ENCODE assay signal across 8 cellular contexts in genomic region chr12:110581951-110582285, GRCh38. TPM values are rescaled to one million over a fixed set of nuclear protein-coding genes. Genes with fewer than 3 reads are reported as not detected.
DNase-seq lines count a peak whose midpoint lies in the region; ATAC-seq, FAIRE-seq and TF ChIP-seq lines count a peak whose summit lies in the region.

No MANE protein-coding gene starts in this region.

- intact Hi-C loops in kidney (cut with DNase I) (no loop called here), testis (cut with DNase I; ENCODE audit: low total_unique reads) (no loop called here)

- no peaks in the 10 kb centered on the region for H3K9me3 ChIP-seq in kidney (ENCODE audit: control insufficient read depth in 1 of 2, low read length in 2 of 2)
- H3K9me3 ChIP-seq in testis: no peaks in the 10 kb centered on the region

- H3K9ac ChIP-seq in kidney (ENCODE audit: low read length in 2 of 2): peak overlapping the region; percentile 87 to 95

- no peak for TF ChIP-seq CTCF in kidney (IDR thresholded peaks at IDR 0.05; ENCODE audit: borderline replicate concordance, extremely low read depth, insufficient read depth)
- no peak for TF ChIP-seq CTCF in testis (IDR thresholded peaks at IDR 0.05)

- FAIRE-seq in kidney (lab: Jason Lieb, UNC): no peak

- H3K36me3 Mint-ChIP-seq in activated T-cell treated with anti-CD3 and anti-CD28 coated beads, Interleukin-2, amount 50 U/mL, for 24 hours (ENCODE audit: low read depth): peaks cover 34% of the 10 kb centered on the region
- H3K36me3 Mint-ChIP-seq in activated naive CD8-positive, alpha-beta T cell treated with anti-CD3 and anti-CD28 coated beads, Interleukin-2, amount 50 U/mL, for 24 hours (ENCODE audit: low read depth): peaks cover 20% of the 10 kb centered on the region

- DNase-seq in activated T-cell treated with anti-CD3 and anti-CD28 coated beads, Interleukin-2, amount 50 U/mL, for 24 hours: peak; percentile 55
- no peak for DNase-seq in activated T-cell treated with anti-CD3 and anti-CD28 coated beads for 4 hours
- no peak for DNase-seq in activated naive CD8-positive, alpha-beta T cell treated with anti-CD3 and anti-CD28 coated beads, Interleukin-2, amount 50 U/mL, for 24 hours
- DNase-seq in kidney: no peak
- peak; percentile 32 for DNase-seq in testis
- no peak for DNase-seq in stimulated activated CD4-positive, alpha-beta T cell treated with anti-CD3 and anti-CD28 coated beads, Interleukin-15, amount 100 ng/mL, for 24 hours
- no peak for DNase-seq in activated CD8-positive, alpha-beta memory T cell treated with anti-CD3 and anti-CD28 coated beads, Interleukin-2, amount 50 U/mL, for 48 hours

- H3K4me3 ChIP-seq in kidney (ENCODE audit: low read length in 2 of 2) (peak overlapping the region; percentile 77 to 79), testis (peak overlapping the region; percentile 86 to 91)

- H3K27ac Mint-ChIP-seq in activated T-cell treated with anti-CD3 and anti-CD28 coated beads, Interleukin-2, amount 50 U/mL, for 24 hours: peak overlapping the region; percentile 100
- peak overlapping the region; percentile 96 for H3K27ac Mint-ChIP-seq in activated naive CD8-positive, alpha-beta T cell treated with anti-CD3 and anti-CD28 coated beads, Interleukin-2, amount 50 U/mL, for 24 hours

- no peak for TF ChIP-seq POLR2A in testis (IDR thresholded peaks at IDR 0.05)

- no peaks in the 10 kb centered on the region for H3K9me3 Mint-ChIP-seq in activated T-cell treated with anti-CD3 and anti-CD28 coated beads, Interleukin-2, amount 50 U/mL, for 24 hours
- no peaks in the 10 kb centered on the region for H3K9me3 Mint-ChIP-seq in activated naive CD8-positive, alpha-beta T cell treated with anti-CD3 and anti-CD28 coated beads, Interleukin-2, amount 50 U/mL, for 24 hours

- H3K4me3 Mint-ChIP-seq in activated T-cell treated with anti-CD3 and anti-CD28 coated beads, Interleukin-2, amount 50 U/mL, for 24 hours: peak overlapping the region; percentile 92
- H3K4me3 Mint-ChIP-seq in activated naive CD8-positive, alpha-beta T cell treated with anti-CD3 and anti-CD28 coated beads, Interleukin-2, amount 50 U/mL, for 24 hours: peak overlapping the region; percentile 98

- H3K27ac ChIP-seq in kidney (ENCODE audit: low read depth in 2 of 2, low read length in 2 of 2): peak overlapping the region; percentile 94
- peak overlapping the region; percentile 80 to 94 for H3K27ac ChIP-seq in testis

- H3K4me1 ChIP-seq in kidney (ENCODE audit: control insufficient read depth in 1 of 2, insufficient read depth in 1 of 2, low read depth in 1 of 2, low read length in 2 of 2) (peaks cover 13 to 40% of the 10 kb centered on the region in 2 donors), testis (peaks cover 27% of the 10 kb centered on the region)

- ATAC-seq in activated naive CD8-positive, alpha-beta T cell treated with anti-CD3 and anti-CD28 coated beads, Interleukin-2, amount 50 U/mL, for 24 hours: no peak
- no peak for ATAC-seq in HG03571 (IDR thresholded peaks at IDR 0.05; ENCODE audit: unreplicated experiment)

- no peaks in the 10 kb centered on the region for H3K27me3 ChIP-seq in testis

- WGBS in testis, 2 donors: 0 to 4% methylated on average over 9 of the region's 9 CpGs

- peaks cover 73% of the 10 kb centered on the region for H3K4me1 Mint-ChIP-seq in activated T-cell treated with anti-CD3 and anti-CD28 coated beads, Interleukin-2, amount 50 U/mL, for 24 hours (ENCODE audit: low read depth)
- peaks cover 75% of the 10 kb centered on the region for H3K4me1 Mint-ChIP-seq in activated naive CD8-positive, alpha-beta T cell treated with anti-CD3 and anti-CD28 coated beads, Interleukin-2, amount 50 U/mL, for 24 hours

- H3K36me3 ChIP-seq in kidney (ENCODE audit: control insufficient read depth in 1 of 2, insufficient read depth in 2 of 2, low read length in 2 of 2) (no peaks in the 10 kb centered on the region), testis (ENCODE audit: low read depth, missing control alignments) (no peaks in the 10 kb centered on the region)

- no peaks in the 10 kb centered on the region for H3K27me3 Mint-ChIP-seq in activated T-cell treated with anti-CD3 and anti-CD28 coated beads, Interleukin-2, amount 50 U/mL, for 24 hours
- H3K27me3 Mint-ChIP-seq in activated naive CD8-positive, alpha-beta T cell treated with anti-CD3 and anti-CD28 coated beads, Interleukin-2, amount 50 U/mL, for 24 hours: no peaks in the 10 kb centered on the region

RNA-seq across cellular contexts. Expression of gene PPTC7, which starts 1.2 kb away (rescaled TPM):
- total RNA-seq in kidney (27.9 TPM), testis (10 to 100 TPM; 29.0 to 30.8 TPM)
- polyA plus RNA-seq in kidney (ENCODE audit: insufficient read depth, low read depth, low replicate concordance) (10.0 TPM), testis (ENCODE audit: insufficient read depth, low read depth, low replicate concordance) (23.7 TPM)

RNA-seq across cellular contexts. Expression of gene TCTN1, which starts 32.0 kb away (rescaled TPM):
- total RNA-seq in kidney: 76.9 TPM
- polyA plus RNA-seq in kidney (ENCODE audit: insufficient read depth, low read depth, low replicate concordance): 71.2 TPM
- total RNA-seq in testis: 100 to 1,000 TPM in 1 of 2 donors, 10 to 100 TPM in 1; 75.3 to 109 TPM
- polyA plus RNA-seq in testis (ENCODE audit: insufficient read depth, low read depth, low replicate concordance): 106 TPM

Comparison
In these comparisons a context has a peak if more than half of its experiments do, and no peak if none do; other contexts are left out.
1. DNase-seq: peak in activated T-cell treated with anti-CD3 and anti-CD28 coated beads, Interleukin-2, amount 50 U/mL, for 24 hours (single experiment) and testis (single experiment); none in activated T-cell treated with anti-CD3 and anti-CD28 coated beads for 4 hours (single experiment), activated naive CD8-positive, alpha-beta T cell treated with anti-CD3 and anti-CD28 coated beads, Interleukin-2, amount 50 U/mL, for 24 hours (single experiment), kidney (single experiment), stimulated activated CD4-positive, alpha-beta T cell treated with anti-CD3 and anti-CD28 coated beads, Interleukin-15, amount 100 ng/mL, for 24 hours (single experiment) and activated CD8-positive, alpha-beta memory T cell treated with anti-CD3 and anti-CD28 coated beads, Interleukin-2, amount 50 U/mL, for 48 hours (single experiment).